8 cellular contexts compared by ENCODE assay signal in genomic region chr4:118836763-118837507, GRCh38. TPM values are rescaled to one million over a fixed set of nuclear protein-coding genes. Genes with fewer than 3 reads are reported as not detected.
DNase-seq lines count a peak whose midpoint lies in the region; ATAC-seq and TF ChIP-seq lines count a peak whose summit lies in the region.

No MANE protein-coding gene starts in this region.

- peak overlapping the region; percentile 56 for H2BK12ac ChIP-seq in trophoblast cell (ENCODE audit: low read length)

- peak overlapping the region; percentile 83 for H3K4me2 ChIP-seq in DND-41 (ENCODE audit: insufficient read depth, low read length)
- peak overlapping the region; percentile 58 for H3K4me2 ChIP-seq in trophoblast cell (ENCODE audit: low read length)

- H3K27me3 ChIP-seq in DND-41 (ENCODE audit: insufficient read depth, low read length, poor library complexity) (no peaks in the 10 kb centered on the region), Peyer's patch (no peaks in the 10 kb centered on the region), esophagus (ENCODE audit: control insufficient read depth in 1 of 2, insufficient read depth in 2 of 2, low read length in 2 of 2) (no peaks in the 10 kb centered on the region), trophoblast cell (ENCODE audit: insufficient read depth, low read length) (no peaks in the 10 kb centered on the region)

- TF ChIP-seq CTCF in DND-41 (IDR thresholded peaks at IDR 0.05; ENCODE audit: borderline replicate concordance, extremely low read depth, low read length, poor library complexity, severe bottlenecking) (no peak), Peyer's patch (IDR thresholded peaks at IDR 0.05) (no peak)

- H2AFZ ChIP-seq in DND-41 (ENCODE audit: low read depth, low read length), result peak overlapping the region; percentile 96
- peak overlapping the region; percentile 85 for H2AFZ ChIP-seq in trophoblast cell (ENCODE audit: insufficient read depth, low read length, poor library complexity)

- H3K4me3 ChIP-seq in DND-41 (ENCODE audit: low read depth in 1 of 2, low read length in 2 of 2) (peak overlapping the region in 1 of 2 experiments; percentile 65; a peak in 3 of 4 replicates), Peyer's patch (peak overlapping the region; percentile 91 to 99 (median 96)), esophagus (ENCODE audit: low read depth in 1 of 2, low read length in 2 of 2) (peak overlapping the region; percentile 88), trophoblast cell (ENCODE audit: low read depth, low read length) (no peak overlapping the region)

- peak overlapping the region; percentile 85 for H4K12ac ChIP-seq in trophoblast cell (ENCODE audit: low read depth, low read length)

- no peak overlapping the region for H3K23ac ChIP-seq in trophoblast cell (ENCODE audit: low read length)

- H3K14ac ChIP-seq in trophoblast cell (ENCODE audit: low read length), result peak overlapping the region; percentile 90

- H3K9me3 ChIP-seq in DND-41 (ENCODE audit: insufficient read depth, low read length, severe bottlenecking) (no peaks in the 10 kb centered on the region), Peyer's patch (no peaks in the 10 kb centered on the region), esophagus (ENCODE audit: control insufficient read depth in 2 of 2, insufficient read depth in 1 of 2, low read depth in 1 of 2, low read length in 1 of 2) (no peaks in the 10 kb centered on the region), trophoblast cell (ENCODE audit: insufficient read depth, low read depth, low read length) (no peaks in the 10 kb centered on the region)

- peaks cover 23% of the 10 kb centered on the region for H3K79me2 ChIP-seq in DND-41 (ENCODE audit: insufficient read depth, low read length)
- H3K79me2 ChIP-seq in trophoblast cell (ENCODE audit: control insufficient read depth, insufficient read depth, low read length, poor library complexity), result peaks cover 10% of the 10 kb centered on the region

- H3K27ac ChIP-seq in DND-41 (ENCODE audit: low read length) (no peak overlapping the region), Peyer's patch (peak overlapping the region in 1 of 4 donors; percentile 99), esophagus (ENCODE audit: low read depth in 2 of 2, low read length in 1 of 2) (no peak overlapping the region), trophoblast cell (ENCODE audit: low read depth, low read length) (peak overlapping the region; percentile 48)

- 37 to 52% methylated on average over 8 of the region's 8 CpGs for WGBS in esophagus, 2 donors
- no CpG with 5 or more reads among the region's 8 CpGs for WGBS in trophoblast cell (ENCODE audit: extremely low coverage, insufficient coverage, insufficient read length)

- peak overlapping the region; percentile 80 for H4K91ac ChIP-seq in trophoblast cell (ENCODE audit: low read depth, low read length)

- H3K9ac ChIP-seq in DND-41 (ENCODE audit: low read depth, low read length) (peak overlapping the region; percentile 76), trophoblast cell (ENCODE audit: low read length) (no peak overlapping the region)

- peak overlapping the region; percentile 26 for H2BK120ac ChIP-seq in trophoblast cell (ENCODE audit: insufficient read depth, low read length, poor library complexity)

- no peak for TF ChIP-seq POLR2A in Peyer's patch (IDR thresholded peaks at IDR 0.05)

- H3K36me3 ChIP-seq in DND-41 (ENCODE audit: insufficient read depth, low read length), result peaks cover 15% of the 10 kb centered on the region
- peaks cover 0 to 14% (median 0%) of the 10 kb centered on the region in 3 donors for H3K36me3 ChIP-seq in Peyer's patch
- peaks cover 0 to 2% of the 10 kb centered on the region in 2 donors for H3K36me3 ChIP-seq in esophagus (ENCODE audit: control insufficient read depth in 2 of 2, insufficient read depth in 2 of 2, low read length in 1 of 2)
- H3K36me3 ChIP-seq in trophoblast cell (ENCODE audit: control insufficient read depth in 1 of 2, insufficient read depth in 2 of 2, low read length in 2 of 2), result peaks cover 3 to 11% of the 10 kb centered on the region in 2 experiments

- ATAC-seq in DND-41 (ENCODE audit: insufficient read depth, low read depth) (no peak), HG02588 (IDR thresholded peaks at IDR 0.05; ENCODE audit: unreplicated experiment) (no peak)

- H3K4me1 ChIP-seq in DND-41 (ENCODE audit: insufficient read depth, low read length) (peaks cover 28% of the 10 kb centered on the region), Peyer's patch (peaks cover 0 to 16% (median 3%) of the 10 kb centered on the region in 4 donors), esophagus (ENCODE audit: control insufficient read depth in 2 of 2, insufficient read depth in 2 of 2, low read length in 1 of 2) (no peaks in the 10 kb centered on the region), trophoblast cell (ENCODE audit: control insufficient read depth in 1 of 2, insufficient read depth in 2 of 2, low read length in 2 of 2) (peaks cover 3 to 6% of the 10 kb centered on the region in 2 experiments)

- H4K20me1 ChIP-seq in DND-41 (ENCODE audit: insufficient read depth, low read length), result no peaks in the 10 kb centered on the region

- H3K79me1 ChIP-seq in trophoblast cell (ENCODE audit: low read length), result peaks cover 16% of the 10 kb centered on the region

- peak overlapping the region; percentile 70 for H4K8ac ChIP-seq in trophoblast cell (ENCODE audit: low read depth, low read length)

- peak overlapping the region; percentile 88 for H3K18ac ChIP-seq in trophoblast cell (ENCODE audit: low read length)

- DNase-seq in DND-41, result no peak
- no peak for DNase-seq in Peyer's patch
- DNase-seq in trophoblast cell, result no peak
- no peak for DNase-seq in cerebellum (ENCODE audit: low spot score)
- DNase-seq in NCI-H2227 treated with DMSO at 0.1 percent for 48 hours (lab: John Stamatoyannopoulos, UW), result no peak
- no peak for DNase-seq in HuH-7 (ENCODE audit: low spot score)

- H2AK5ac ChIP-seq in trophoblast cell (ENCODE audit: low read length), result no peak overlapping the region

- H3K4ac ChIP-seq in trophoblast cell (ENCODE audit: low read depth, low read length), result peak overlapping the region; percentile 89

- H2BK5ac ChIP-seq in trophoblast cell (ENCODE audit: low read depth, low read length, poor library complexity), result peak overlapping the region; percentile 42

RNA-seq across cellular contexts. Expression of gene SEC24D, which starts 1.0 kb away (rescaled TPM):
- 100 to 1,000 TPM in 1 of 4 donors, 10 to 100 TPM in 3; 52.8 to 117 (median 76.0) TPM for total RNA-seq in Peyer's patch
- 1 to 10 TPM; 4.1 to 8.5 TPM for polyA plus RNA-seq in esophagus
- polyA plus RNA-seq in trophoblast cell (2013), result 124 and 126 TPM in 2 replicates
- 18.5 TPM for total RNA-seq in cerebellum

RNA-seq across cellular contexts. Expression of gene SYNPO2, which starts 51.7 kb away (rescaled TPM):
- total RNA-seq in Peyer's patch (10 to 100 TPM; 24.9 to 77.6 (median 41.1) TPM), cerebellum (8.8 TPM)
- 10 to 100 TPM; 22.0 to 46.9 TPM for polyA plus RNA-seq in esophagus
- 6.8 and 7.7 TPM in 2 replicates for polyA plus RNA-seq in trophoblast cell (2013)
